ENCODE assay signal across 1 cellular context in the genomic region with DNA sequence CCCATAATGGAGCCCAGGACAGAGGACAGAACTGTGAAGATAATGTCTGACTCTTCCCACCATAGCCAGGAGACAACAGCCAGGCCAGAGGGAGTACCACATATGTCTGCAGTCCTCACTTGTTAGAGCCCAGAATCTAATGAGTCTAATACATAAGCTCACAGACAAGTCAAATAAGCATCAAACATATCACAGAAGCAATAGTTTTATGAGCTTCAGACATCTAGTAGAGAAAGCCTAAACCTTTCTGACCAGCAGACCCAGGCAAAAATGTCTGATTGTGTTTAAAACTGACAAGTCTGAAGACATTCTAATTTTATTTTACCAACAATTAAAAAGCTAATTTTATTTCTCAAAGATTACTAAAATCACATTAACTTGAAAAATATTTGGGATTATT.
TF ChIP-seq lines count a peak whose summit lies in the region.

No MANE protein-coding gene starts in this region.

TF ChIP-seq in HEK293, 187 proteins besides CTCF, POLR2A, EP300 and RAD21 (continued from another document):
- no peak for TF ChIP-seq ZBTB11 (tag by site-specific recombination; conservative IDR thresholded peaks at IDR 0.05; ENCODE audit: low read depth)
- TF ChIP-seq, protein P1, sequence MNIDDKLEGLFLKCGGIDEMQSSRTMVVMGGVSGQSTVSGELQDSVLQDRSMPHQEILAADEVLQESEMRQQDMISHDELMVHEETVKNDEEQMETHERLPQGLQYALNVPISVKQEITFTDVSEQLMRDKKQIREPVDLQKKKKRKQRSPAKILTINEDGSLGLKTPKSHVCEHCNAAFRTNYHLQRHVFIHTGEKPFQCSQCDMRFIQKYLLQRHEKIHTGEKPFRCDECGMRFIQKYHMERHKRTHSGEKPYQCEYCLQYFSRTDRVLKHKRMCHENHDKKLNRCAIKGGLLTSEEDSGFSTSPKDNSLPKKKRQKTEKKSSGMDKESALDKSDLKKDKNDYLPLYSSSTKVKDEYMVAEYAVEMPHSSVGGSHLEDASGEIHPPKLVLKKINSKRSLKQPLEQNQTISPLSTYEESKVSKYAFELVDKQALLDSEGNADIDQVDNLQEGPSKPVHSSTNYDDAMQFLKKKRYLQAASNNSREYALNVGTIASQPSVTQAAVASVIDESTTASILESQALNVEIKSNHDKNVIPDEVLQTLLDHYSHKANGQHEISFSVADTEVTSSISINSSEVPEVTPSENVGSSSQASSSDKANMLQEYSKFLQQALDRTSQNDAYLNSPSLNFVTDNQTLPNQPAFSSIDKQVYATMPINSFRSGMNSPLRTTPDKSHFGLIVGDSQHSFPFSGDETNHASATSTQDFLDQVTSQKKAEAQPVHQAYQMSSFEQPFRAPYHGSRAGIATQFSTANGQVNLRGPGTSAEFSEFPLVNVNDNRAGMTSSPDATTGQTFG (tag by site-specific recombination; IDR thresholded peaks at IDR 0.05; ENCODE audit: borderline replicate concordance), result no peak
- TF ChIP-seq BCL11A (tag by site-specific recombination; IDR thresholded peaks at IDR 0.05; ENCODE audit: low read depth), result no peak
- no peak for TF ChIP-seq ZNF121 (tag by site-specific recombination; IDR thresholded peaks at IDR 0.05)
- peak; percentile 91 for TF ChIP-seq SETDB1 (IDR thresholded peaks at IDR 0.05; ENCODE audit: insufficient read length, low read length)
- TF ChIP-seq, protein P2, sequence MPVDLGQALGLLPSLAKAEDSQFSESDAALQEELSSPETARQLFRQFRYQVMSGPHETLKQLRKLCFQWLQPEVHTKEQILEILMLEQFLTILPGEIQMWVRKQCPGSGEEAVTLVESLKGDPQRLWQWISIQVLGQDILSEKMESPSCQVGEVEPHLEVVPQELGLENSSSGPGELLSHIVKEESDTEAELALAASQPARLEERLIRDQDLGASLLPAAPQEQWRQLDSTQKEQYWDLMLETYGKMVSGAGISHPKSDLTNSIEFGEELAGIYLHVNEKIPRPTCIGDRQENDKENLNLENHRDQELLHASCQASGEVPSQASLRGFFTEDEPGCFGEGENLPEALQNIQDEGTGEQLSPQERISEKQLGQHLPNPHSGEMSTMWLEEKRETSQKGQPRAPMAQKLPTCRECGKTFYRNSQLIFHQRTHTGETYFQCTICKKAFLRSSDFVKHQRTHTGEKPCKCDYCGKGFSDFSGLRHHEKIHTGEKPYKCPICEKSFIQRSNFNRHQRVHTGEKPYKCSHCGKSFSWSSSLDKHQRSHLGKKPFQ (tag by site-specific recombination; IDR thresholded peaks at IDR 0.05), result no peak
- no peak for TF ChIP-seq HOXC10 (CRISPR knock-in tag; IDR thresholded peaks at IDR 0.05)
